ENCODE assay signal across 15 cellular contexts in the genomic region with DNA sequence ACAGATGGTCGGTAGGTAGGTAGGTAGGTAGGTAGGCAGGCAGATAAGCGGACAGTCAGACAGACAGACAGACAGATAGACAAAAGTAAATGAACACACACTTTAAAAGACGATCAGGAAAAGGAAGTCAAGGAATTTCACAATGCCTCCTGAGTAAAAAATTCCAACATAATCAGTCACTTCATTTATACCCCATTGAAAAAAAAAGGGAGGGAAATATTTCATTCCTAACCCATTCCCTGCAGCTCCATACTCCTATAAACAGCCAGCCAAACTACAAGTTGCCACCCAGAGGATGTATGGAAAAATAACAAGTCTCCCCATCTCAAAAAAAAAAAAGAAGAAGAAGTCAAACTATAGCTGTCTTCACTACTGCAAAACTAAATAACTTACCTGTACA. TPM values are rescaled to one million over a fixed set of nuclear protein-coding genes. Genes with fewer than 3 reads are reported as not detected.
DNase-seq lines count a peak whose midpoint lies in the region; ATAC-seq and TF ChIP-seq lines count a peak whose summit lies in the region.
"Had no signal": no experiment of that assay in that cellular context is flagged by ENCODE, and none has a peak within 500 bp of the region (broad histone marks: within the 10 kb centered on the region; RNA-seq: fewer than 3 reads in every experiment).

No MANE protein-coding gene starts in this region.

- no peak overlapping the region for H3K4me3 ChIP-seq in CD8-positive, alpha-beta T cell (ENCODE audit: low read depth, low read length)
- no peak overlapping the region for H3K4me3 ChIP-seq in IMR-90 (ENCODE audit: insufficient read depth, low read depth, low read length)
- no peak overlapping the region for H3K4me3 ChIP-seq in mesenchymal stem cell (ENCODE audit: insufficient read depth in 1 of 2, low read depth in 1 of 2, low read length in 2 of 2)
- H3K4me3 ChIP-seq: colonic mucosa, GM23338, smooth muscle cell, testis had no signal

- H3K36me3 Mint-ChIP-seq in CD8-positive, alpha-beta T cell = peaks cover 54% of the 10 kb centered on the region
- H3K36me3 Mint-ChIP-seq in chondrocyte (ENCODE audit: low read depth) = peaks cover 7% of the 10 kb centered on the region
- peaks cover 26 to 29% of the 10 kb centered on the region in 2 donors for H3K36me3 Mint-ChIP-seq in CD14-positive monocyte

- TF ChIP-seq CTCF in CD8-positive, alpha-beta T cell (IDR thresholded peaks at IDR 0.05) = no peak
- TF ChIP-seq CTCF in IMR-90 (conservative IDR thresholded peaks at IDR 0.05; ENCODE audit: low read depth, low read length) (no peak), chondrocyte (IDR thresholded peaks at IDR 0.05) (peak; percentile 39), CD14-positive monocyte (IDR thresholded peaks at IDR 0.05) (no peak)

- H2BK20ac ChIP-seq in IMR-90 (ENCODE audit: low read depth, low read length) = no peak overlapping the region

- WGBS in IMR-90 (ENCODE audit: extremely low coverage in 2 of 2, insufficient read length in 1 of 2), 2 experiments = no CpG with 5 or more reads among the region's 3 CpGs
- 0% methylated on average over 1 of the region's 3 CpGs for WGBS in mesenchymal stem cell

- CTCF ChIA-PET in CD8-positive, alpha-beta T cell (lab: Charles Lee) = no interaction called here
- CTCF ChIA-PET in IMR-90 (lab: Yijun Ruan, JAX) = interaction anchor here (0.6 kb wide), 1 partner anchor 47 kb away, joined by 5 read pairs; no protein-coding TSS in a partner anchor

- H3K23ac ChIP-seq in IMR-90 (ENCODE audit: low read depth, low read length) = no peak overlapping the region
- no peak overlapping the region for H3K23ac ChIP-seq in mesenchymal stem cell (ENCODE audit: low read length in 2 of 2)

- H4K5ac ChIP-seq in IMR-90 (ENCODE audit: low read depth, low read length) = no peak overlapping the region

- no peak overlapping the region for H3K4me3 Mint-ChIP-seq in CD8-positive, alpha-beta T cell
- H3K4me3 Mint-ChIP-seq in chondrocyte (ENCODE audit: unreplicated experiment) = no peak overlapping the region
- H3K4me3 Mint-ChIP-seq in CD14-positive monocyte = no peak overlapping the region
- H3K4me3 Mint-ChIP-seq: GM23338, nephron progenitor cell had no signal

- H3K4me1 ChIP-seq in CD8-positive, alpha-beta T cell (ENCODE audit: insufficient read depth, low read length) = no peaks in the 10 kb centered on the region
- peaks cover 2% of the 10 kb centered on the region; the same call in 1 of the 2 replicates for H3K4me1 ChIP-seq in IMR-90 (ENCODE audit: control insufficient read depth, insufficient read depth, low read length)
- peaks cover 1% of the 10 kb centered on the region for H3K4me1 ChIP-seq in mesenchymal stem cell (ENCODE audit: control insufficient read depth, insufficient read depth, low read depth, low read length)
- H3K4me1 ChIP-seq: colonic mucosa, testis had no signal

- no peaks in the 10 kb centered on the region for H3K9me3 Mint-ChIP-seq in CD8-positive, alpha-beta T cell
- no peaks in the 10 kb centered on the region for H3K9me3 Mint-ChIP-seq in chondrocyte (ENCODE audit: low read depth)
- H3K9me3 Mint-ChIP-seq in CD14-positive monocyte = no peaks in the 10 kb centered on the region
- H3K9me3 Mint-ChIP-seq: GM23338, nephron progenitor cell had no signal

- no peak for TF ChIP-seq RAD21 in IMR-90 (IDR thresholded peaks at IDR 0.05; ENCODE audit: low read length)

- no TSS peak for BruUV-seq in IMR-90 (replicated peaks; lab: Mats Ljungman, UMichigan)

- H2BK5ac ChIP-seq in IMR-90 (ENCODE audit: low read depth, low read length, poor library complexity, severe bottlenecking) (peak overlapping the region; percentile 46), mesenchymal stem cell (ENCODE audit: low read depth, low read length, poor library complexity, severe bottlenecking) (no peak overlapping the region)

- H3K18ac ChIP-seq in IMR-90 (ENCODE audit: low read depth, low read length) (no peak overlapping the region), mesenchymal stem cell (ENCODE audit: low read depth in 1 of 2, low read length in 2 of 2) (no peak overlapping the region)

- H4K20me1 ChIP-seq in IMR-90 (ENCODE audit: insufficient read depth, low read length) = peaks cover 4% of the 10 kb centered on the region; the same call in 1 of the 2 replicates

- H3K27me3 Mint-ChIP-seq in CD8-positive, alpha-beta T cell (ENCODE audit: low read depth) = no peaks in the 10 kb centered on the region
- H3K27me3 Mint-ChIP-seq in chondrocyte (ENCODE audit: low read depth) = no peaks in the 10 kb centered on the region
- H3K27me3 Mint-ChIP-seq in CD14-positive monocyte (ENCODE audit: low read depth in 3 of 3) = no peaks in the 10 kb centered on the region

- peaks cover 18% of the 10 kb centered on the region for H3K4me1 Mint-ChIP-seq in CD8-positive, alpha-beta T cell (ENCODE audit: low read depth)
- H3K4me1 Mint-ChIP-seq in chondrocyte (ENCODE audit: low read depth) (peaks cover 24% of the 10 kb centered on the region), CD14-positive monocyte (peaks cover 6% of the 10 kb centered on the region)

- H3K4ac ChIP-seq in IMR-90 (ENCODE audit: low read depth, low read length) (no peak overlapping the region), mesenchymal stem cell (ENCODE audit: low read depth in 1 of 2, low read length in 2 of 2) (no peak overlapping the region)

- no peaks in the 10 kb centered on the region for H3K9me3 ChIP-seq in CD8-positive, alpha-beta T cell (ENCODE audit: low read length)
- H3K9me3 ChIP-seq in IMR-90 (ENCODE audit: control insufficient read depth, insufficient read depth, low read length) (no peaks in the 10 kb centered on the region), mesenchymal stem cell (ENCODE audit: control insufficient read depth, low read length) (no peaks in the 10 kb centered on the region)
- H3K9me3 ChIP-seq: colonic mucosa, testis had no signal

- H4K91ac ChIP-seq in IMR-90 (ENCODE audit: insufficient read depth, low read depth, low read length) (no peak overlapping the region), mesenchymal stem cell (ENCODE audit: low read length) (no peak overlapping the region)

- peak overlapping the region; percentile 71; the same call in 1 of the 2 replicates for H2AK5ac ChIP-seq in IMR-90 (ENCODE audit: low read depth, low read length)
- no peak overlapping the region for H2AK5ac ChIP-seq in mesenchymal stem cell (ENCODE audit: low read length, severe bottlenecking)

- peak overlapping the region; percentile 66; the same call in 1 of the 2 replicates for H3K4me2 ChIP-seq in IMR-90 (ENCODE audit: low read depth, low read length)
- no peak overlapping the region for H3K4me2 ChIP-seq in mesenchymal stem cell (ENCODE audit: low read length, poor library complexity, severe bottlenecking)
- H3K4me2 ChIP-seq: GM23338, smooth muscle cell had no signal

- no peak overlapping the region for H3K27ac ChIP-seq in CD8-positive, alpha-beta T cell (ENCODE audit: low read depth, low read length)
- H3K27ac ChIP-seq in IMR-90 (ENCODE audit: insufficient read depth, low read length) = 0 out of 2 replicates have a peak overlapping the region, but pooled peaks have one; percentile 44
- H3K27ac ChIP-seq in mesenchymal stem cell (ENCODE audit: low read length, poor library complexity, severe bottlenecking) = no peak overlapping the region
- H3K27ac ChIP-seq in caudate nucleus (ENCODE audit: low read depth, low read length) = no peak overlapping the region
- H3K27ac ChIP-seq: colonic mucosa, testis had no signal

- H3K36me3 ChIP-seq in CD8-positive, alpha-beta T cell (ENCODE audit: insufficient read depth, low read length) = peaks cover 7% of the 10 kb centered on the region
- H3K36me3 ChIP-seq in IMR-90 (ENCODE audit: control insufficient read depth, insufficient read depth, low read length) (peaks cover 10% of the 10 kb centered on the region), mesenchymal stem cell (ENCODE audit: control insufficient read depth in 1 of 2, insufficient read depth in 2 of 2, low read depth in 1 of 2, low read length in 2 of 2) (peaks cover 2 to 68% of the 10 kb centered on the region in 2 experiments)
- H3K36me3 ChIP-seq: colonic mucosa had no signal

- dilution Hi-C loops in IMR-90 (cut with HindIII; ENCODE audit: low sequenced_read_pairs, unreplicated experiment) = no loop called here

- POLR2A ChIA-PET in CD8-positive, alpha-beta T cell (lab: Charles Lee) = no interaction called here
- POLR2A ChIA-PET in IMR-90 (lab: Charles Lee; ENCODE audit: unreplicated experiment) = no interaction called here

- DNase-seq in CD8-positive, alpha-beta T cell = no peak
- DNase-seq in IMR-90 = peak; percentile 61
- DNase-seq in chondrocyte (ENCODE audit: low spot score) = no peak
- peak; percentile 28 for DNase-seq in mesenchymal stem cell
- no peak for DNase-seq in caudate nucleus (lab: John Stamatoyannopoulos, UW)
- no peak for DNase-seq in stimulated activated CD4-positive, alpha-beta T cell treated with anti-CD3 and anti-CD28 coated beads, Interleukin-15, amount 100 ng/mL, for 24 hours
- no peak for DNase-seq in iPS-NIHi7 (ENCODE audit: extremely low spot score)
- DNase-seq in CD14-positive monocyte (ENCODE audit: low spot score) = no peak
- DNase-seq: activated gamma-delta T cell, colonic mucosa, left ventricle myocardium superior, nephron progenitor cell, testis had no signal

- H3K79me1 ChIP-seq in IMR-90 (ENCODE audit: low read depth in 1 of 2, low read length in 2 of 2) (peaks cover 24 to 54% of the 10 kb centered on the region in 2 experiments), mesenchymal stem cell (replicated peaks; ENCODE audit: low read length, poor library complexity, severe bottlenecking) (peaks cover 6% of the 10 kb centered on the region)

- no peak overlapping the region for H2AK9ac ChIP-seq in IMR-90 (replicated peaks; ENCODE audit: low read depth, low read length, poor library complexity)

- no peak overlapping the region for H2BK15ac ChIP-seq in IMR-90 (ENCODE audit: low read depth, low read length)
- no peak overlapping the region for H2BK15ac ChIP-seq in mesenchymal stem cell (ENCODE audit: low read depth, poor library complexity, severe bottlenecking)

- H2AFZ ChIP-seq in IMR-90 (replicated peaks; ENCODE audit: low read length, poor library complexity) = no peak overlapping the region
- no peak overlapping the region for H2AFZ ChIP-seq in mesenchymal stem cell (ENCODE audit: low read depth, low read length)
- H2AFZ ChIP-seq: GM23338 had no signal

- in situ Hi-C loops in IMR-90 (cut with MboI; ENCODE audit: low sequenced_read_pairs) = no loop called here

- no peak for TF ChIP-seq POLR2A in IMR-90 (IDR thresholded peaks at IDR 0.05; ENCODE audit: low read depth, low read length)

- H2BK120ac ChIP-seq in IMR-90 (ENCODE audit: low read depth, low read length) (peak overlapping the region; percentile 51; the same call in 1 of the 2 replicates), mesenchymal stem cell (ENCODE audit: low read depth, low read length) (no peak overlapping the region)

- no peak overlapping the region for H3K56ac ChIP-seq in IMR-90 (ENCODE audit: extremely low read depth, insufficient read depth, low read length)

- intact Hi-C loops in CD8-positive, alpha-beta T cell (cut with DNase I, micrococcal nuclease) = loop anchor here in 1 of 2 experiments (5.0 kb wide), 1 partner anchor 43 kb away; a partner anchor contains a TSS
- intact Hi-C loops in IMR-90 (cut with micrococcal nuclease) (loop anchor here (5.0 kb wide), 1 partner anchor 37 kb away; no protein-coding TSS in a partner anchor), CD14-positive monocyte (cut with micrococcal nuclease) (no loop called here)

- no peak for ATAC-seq in CD8-positive, alpha-beta T cell
- ATAC-seq in IMR-90 (ENCODE audit: low read depth) = peak; percentile 65
- ATAC-seq: GM23338, left ventricle myocardium superior had no signal

- H3K27ac Mint-ChIP-seq in CD8-positive, alpha-beta T cell = peak overlapping the region; percentile 38
- peak overlapping the region; percentile 74 for H3K27ac Mint-ChIP-seq in chondrocyte (ENCODE audit: unreplicated experiment)
- peak overlapping the region in 1 of 7 donors; percentile 22 for H3K27ac Mint-ChIP-seq in CD14-positive monocyte
- H3K27ac Mint-ChIP-seq: GM23338, nephron progenitor cell had no signal

- H2BK12ac ChIP-seq in mesenchymal stem cell (ENCODE audit: low read length in 2 of 2) = no peak overlapping the region

- no peak overlapping the region for H4K8ac ChIP-seq in IMR-90 (ENCODE audit: low read depth in 2 of 2, low read length in 2 of 2)
- no peak overlapping the region for H4K8ac ChIP-seq in mesenchymal stem cell (ENCODE audit: low read length)

- H3K14ac ChIP-seq in IMR-90 (replicated peaks; ENCODE audit: low read depth, low read length) (no peak overlapping the region), mesenchymal stem cell (ENCODE audit: low read length in 2 of 2) (no peak overlapping the region)

- H3K9me1 ChIP-seq in IMR-90 (ENCODE audit: insufficient read depth, low read length) = peaks cover 3% of the 10 kb centered on the region; the same call in 1 of the 2 replicates

- no peak overlapping the region for H3K9ac ChIP-seq in IMR-90 (ENCODE audit: low read depth, low read length)
- no peak overlapping the region for H3K9ac ChIP-seq in mesenchymal stem cell (ENCODE audit: low read length)

- no peaks in the 10 kb centered on the region for H3K27me3 ChIP-seq in CD8-positive, alpha-beta T cell (ENCODE audit: insufficient read depth, low read length)
- H3K27me3 ChIP-seq in IMR-90 (ENCODE audit: control insufficient read depth, insufficient read depth, low read length) = no peaks in the 10 kb centered on the region
- H3K27me3 ChIP-seq in mesenchymal stem cell (ENCODE audit: control insufficient read depth in 1 of 2, insufficient read depth in 1 of 2, low read length in 2 of 2) = no peaks in the 10 kb centered on the region
- H3K27me3 ChIP-seq: colonic mucosa, testis had no signal

RNA-seq across cellular contexts. Expression of a gene that starts 43.4 kb away (rescaled TPM):
- 10 to 100 TPM; 32.6 to 36.5 TPM for total RNA-seq in CD8-positive, alpha-beta T cell
- 66.3 and 84.7 TPM in 2 replicates for total RNA-seq in IMR-90 (2012; rRNA removed)
- polyA plus RNA-seq in IMR-90 (2012; rRNA removed) = 10.9 and 14.2 TPM in 2 replicates
- polyA plus RNA-seq in IMR-90 (2012; cell fraction: cytosol; rRNA removed) = 2.8 and 3.0 TPM in 2 replicates
- 2.8 and 23.2 TPM in 2 replicates for polyA plus RNA-seq in IMR-90 (2012; cell fraction: nucleus; rRNA removed; ENCODE audit: low replicate concordance)
- total RNA-seq in chondrocyte = 34.6 to 42.0 TPM (median 41.1 TPM) in 3 replicates
- 23.9 TPM for polyA plus RNA-seq in mesenchymal stem cell (2013, experiment 1 of 2)
- polyA plus RNA-seq in mesenchymal stem cell (2013, experiment 2 of 2) = 24.7 TPM
- polyA plus RNA-seq in CD14-positive monocyte = 10 to 100 TPM in 1 of 2 donors, 1 to 10 TPM in 1; 8.1 to 12.3 TPM

Comparison
In these comparisons a context has a peak if more than half of its experiments do, and no peak if none do; other contexts are left out.
1. DNase-seq: peak in IMR-90 (single experiment) and mesenchymal stem cell (single experiment); none in CD8-positive, alpha-beta T cell (0 of 7), chondrocyte (single experiment), caudate nucleus (0 of 61), stimulated activated CD4-positive, alpha-beta T cell treated with anti-CD3 and anti-CD28 coated beads, Interleukin-15, amount 100 ng/mL, for 24 hours (single experiment), iPS-NIHi7 (single experiment) and CD14-positive monocyte (single experiment).